35 cellular contexts compared by ENCODE assay signal in the genomic region with DNA sequence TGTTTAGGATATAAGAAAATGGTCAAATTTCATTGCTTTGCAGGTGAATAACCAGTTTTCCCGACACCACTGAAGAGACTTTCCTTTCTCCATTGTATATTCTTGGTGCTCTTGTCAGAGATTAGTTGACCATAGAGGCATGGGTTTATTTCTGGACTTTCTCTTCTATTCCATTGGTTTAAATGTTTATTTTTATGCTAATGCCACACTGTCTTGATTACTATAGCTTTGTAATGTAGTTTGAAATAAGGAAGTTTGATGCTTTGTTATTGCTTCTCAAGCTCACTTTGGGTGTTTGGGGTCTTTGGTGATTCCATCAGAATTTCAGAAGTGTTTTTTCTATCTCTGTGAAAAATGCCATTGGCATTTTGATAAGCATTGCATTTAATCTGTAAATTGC.
"Had no signal": no experiment of that assay in that cellular context is flagged by ENCODE, and none has a peak within 500 bp of the region (broad histone marks: within the 10 kb centered on the region; RNA-seq: fewer than 3 reads in every experiment).

No MANE protein-coding gene starts in this region.

- H3K36me3 ChIP-seq: MG63 had no signal

- H3K4me3 ChIP-seq: MG63 had no signal

- DNase-seq: Karpas-422, Kasumi-1, MG63, MM.1S, MV-4-11, NCI-H1048, NCI-H1092, NCI-H1092 treated with DMSO at 0.1 percent for 48 hours, NCI-H1105, NCI-H1105 treated with DMSO at 0.1 percent for 48 hours, NCI-H1417, NCI-H1417 treated with DMSO at 0.1 percent for 48 hours, NCI-H1436, NCI-H1436 treated with DMSO at 0.1 percent for 48 hours, NCI-H146, NCI-H1694, NCI-H1694 treated with DMSO at 0.1 percent for 48 hours, NCI-H187, NCI-H187 treated with DMSO at 0.1 percent for 48 hours, NCI-H1930, NCI-H2029, NCI-H2029 treated with DMSO at 0.1 percent for 48 hours, NCI-H2081, NCI-H2081 treated with DMSO at 0.1 percent for 48 hours, NCI-H2107, NCI-H2171, NCI-H2171 treated with DMSO at 0.1 percent for 48 hours, NCI-H2227 treated with DMSO at 0.1 percent for 48 hours, NCI-H226, NCI-H345, NCI-H446, NCI-H446 treated with DMSO at 0.1 percent for 48 hours, NCI-H510A, NCI-H510A treated with DMSO at 0.1 percent for 48 hours, NCI-H524 had no signal

- H3K27me3 ChIP-seq: MG63 had no signal

- H3K9me3 ChIP-seq: MG63 had no signal
